Comparison of ENCODE assay signal across 11 cellular contexts in the genomic region with DNA sequence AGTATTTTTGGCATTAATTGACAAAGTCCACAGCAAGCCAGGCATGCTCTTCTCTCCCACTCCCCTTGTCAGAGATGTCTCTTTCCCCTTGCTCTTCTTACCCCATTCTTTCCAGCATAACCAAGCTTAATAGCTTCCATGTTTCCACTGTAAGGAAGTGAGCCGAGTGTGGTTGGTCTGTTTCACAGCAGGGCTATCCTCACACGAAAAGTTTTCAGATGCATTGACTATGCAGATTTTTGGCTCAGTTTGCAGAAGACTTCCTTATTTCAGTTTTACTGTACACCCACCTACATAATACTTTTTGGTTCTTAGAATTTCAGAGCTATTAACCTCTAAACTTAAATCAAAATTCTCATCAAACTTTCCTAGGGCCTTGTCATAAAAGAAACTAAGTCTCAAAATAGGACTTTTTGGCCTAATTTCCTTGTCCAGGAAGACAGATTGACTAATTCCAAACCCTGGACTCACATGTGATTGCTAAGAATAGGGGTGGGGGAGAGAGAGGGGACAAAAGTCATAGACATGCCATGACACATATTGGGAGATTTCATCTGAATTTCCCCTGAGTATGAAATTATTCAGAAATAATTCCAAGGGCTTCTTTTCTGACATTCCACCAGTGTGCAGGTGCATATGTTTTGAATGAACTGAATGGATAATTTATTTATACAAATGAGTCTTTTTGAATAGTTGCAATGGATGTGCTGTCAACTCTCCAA. TPM values are rescaled to one million over a fixed set of nuclear protein-coding genes. Genes with fewer than 3 reads are reported as not detected.
DNase-seq lines count a peak whose midpoint lies in the region; ATAC-seq and TF ChIP-seq lines count a peak whose summit lies in the region.
"Had no signal": no experiment of that assay in that cellular context is flagged by ENCODE, and none has a peak within 500 bp of the region (broad histone marks: within the 10 kb centered on the region; RNA-seq: fewer than 3 reads in every experiment).

No MANE protein-coding gene starts in this region.

- H3K4me2 ChIP-seq in PC-9 = no peak overlapping the region

- BruUV-seq in PC-9 (replicated peaks; lab: Mats Ljungman, UMichigan) = no TSS peak

- H4K20me1 ChIP-seq in PC-9 (ENCODE audit: insufficient read depth) = no peaks in the 10 kb centered on the region

- H3K9me3 ChIP-seq in lower lobe of right lung (no peaks in the 10 kb centered on the region), PC-9 (ENCODE audit: insufficient read depth, low read depth) (no peaks in the 10 kb centered on the region), SJCRH30 (replicated peaks) (no peaks in the 10 kb centered on the region)

- no peaks in the 10 kb centered on the region for H3F3A ChIP-seq in PC-9 (ENCODE audit: insufficient read depth, low read depth)

- POLR2A ChIA-PET in PC-9 (lab: Charles Lee; ENCODE audit: unreplicated experiment) = no interaction called here

- CTCF ChIA-PET in PC-9 (lab: Charles Lee) = no interaction called here

- intact Hi-C loops in lower lobe of right lung (cut with DNase I) (no loop called here), PC-9 (cut with micrococcal nuclease; ENCODE audit: unreplicated experiment) (no loop called here)

- no peak overlapping the region for H3K27ac ChIP-seq in lower lobe of right lung
- H3K27ac ChIP-seq in PC-9 = no peak overlapping the region
- H3K27ac ChIP-seq in SJCRH30 = no peak overlapping the region

- DNase-seq in lower lobe of right lung = no peak
- no peak for DNase-seq in PC-9
- DNase-seq in retina = no peak
- DNase-seq in SJCRH30 = no peak
- DNase-seq: amniotic stem cell; foreskin melanocyte; naive thymus-derived CD8-positive, alpha-beta T cell; T-cell had no signal

- H3K9me2 ChIP-seq in PC-9 (ENCODE audit: insufficient read depth) = no peaks in the 10 kb centered on the region

- H3K4me1 ChIP-seq in lower lobe of right lung = peaks cover 15% of the 10 kb centered on the region
- H3K4me1 ChIP-seq in PC-9 (replicated peaks; ENCODE audit: insufficient read depth) = peaks cover 11% of the 10 kb centered on the region
- no peaks in the 10 kb centered on the region for H3K4me1 ChIP-seq in SJCRH30

- H3K27me3 ChIP-seq in lower lobe of right lung (ENCODE audit: low read depth) (no peaks in the 10 kb centered on the region), PC-9 (ENCODE audit: insufficient read depth, low read depth) (no peaks in the 10 kb centered on the region), SJCRH30 (no peaks in the 10 kb centered on the region)

- H2AFZ ChIP-seq in PC-9 = no peak overlapping the region

- peak; percentile 91 for ATAC-seq in GM18861 (IDR thresholded peaks at IDR 0.05; ENCODE audit: unreplicated experiment)
- peak; percentile 87 for ATAC-seq in GM21447 (IDR thresholded peaks at IDR 0.05; ENCODE audit: unreplicated experiment)
- ATAC-seq in HG03442 (IDR thresholded peaks at IDR 0.05; ENCODE audit: unreplicated experiment) = peak; percentile 88
- ATAC-seq in lower lobe of right lung = peak; percentile 51 to 54
- ATAC-seq: naive thymus-derived CD8-positive, alpha-beta T cell; T-cell had no signal

- H3K36me3 ChIP-seq in lower lobe of right lung = no peaks in the 10 kb centered on the region
- H3K36me3 ChIP-seq in PC-9 (ENCODE audit: low read depth) = no peaks in the 10 kb centered on the region
- no peaks in the 10 kb centered on the region for H3K36me3 ChIP-seq in SJCRH30

- TF ChIP-seq CTCF in lower lobe of right lung (IDR thresholded peaks at IDR 0.05) (no peak), PC-9 (conservative IDR thresholded peaks at IDR 0.05) (no peak)

- H3K79me2 ChIP-seq in PC-9 (ENCODE audit: low read depth) = no peaks in the 10 kb centered on the region

- H3K4me3 ChIP-seq in lower lobe of right lung = no peak overlapping the region
- no peak overlapping the region for H3K4me3 ChIP-seq in PC-9
- H3K4me3 ChIP-seq in SJCRH30 = no peak overlapping the region

RNA-seq across cellular contexts. Expression of a gene that starts 7.3 kb away (rescaled TPM):
- total RNA-seq in lower lobe of right lung (60.5 TPM), PC-9 (2021) (85.7 and 118 TPM in 2 replicates)
- total RNA-seq in SJCRH30 (2014; rRNA removed; shearing (Covaris generic)) = not detected in 2 replicates
- total RNA-seq: naive thymus-derived CD8-positive, alpha-beta T cell had no signal

Comparison
In these comparisons a context has a peak if more than half of its experiments do, and no peak if none do; other contexts are left out.
1. RNA of a gene that starts 7.3 kb away (total RNA-seq): 85.7 to 118 TPM in PC-9 and 60.5 TPM in lower lobe of right lung (single experiment); not detected in SJCRH30; every median in the first group is over 10 times any median in the second.
2. Peak in every context shown above with its lines, with median percentiles within 50 percentile points of each other: ATAC-seq.